In the genomic region with DNA sequence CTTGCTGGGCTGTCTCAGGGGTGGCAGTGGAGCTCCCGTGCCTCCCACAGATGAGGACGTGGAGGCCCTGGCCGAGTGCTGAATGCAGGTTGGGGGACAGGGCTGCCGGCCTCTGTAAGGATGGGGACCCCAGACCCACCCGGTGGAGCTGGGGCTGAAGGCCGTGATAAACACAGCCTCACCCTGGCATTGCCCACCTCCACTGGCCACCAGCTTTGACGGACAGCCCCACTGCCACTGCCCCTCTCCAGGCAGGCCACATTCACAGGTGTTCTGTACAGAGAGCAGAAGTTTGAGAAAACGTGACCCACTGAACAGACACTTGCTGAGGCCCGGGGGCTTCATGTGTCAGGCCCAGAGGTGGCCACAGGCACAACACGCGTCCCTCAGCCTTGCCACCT, we compare ENCODE assay signal across 14 cellular contexts.
"Had no signal": no experiment of that assay in that cellular context is flagged by ENCODE, and none has a peak within 500 bp of the region (broad histone marks: within the 10 kb centered on the region; RNA-seq: fewer than 3 reads in every experiment).

No MANE protein-coding gene starts in this region.

- H3K4me1 Mint-ChIP-seq: activated naive CD8-positive, alpha-beta T cell treated with anti-CD3 and anti-CD28 coated beads for 36 hours; endodermal cell had no signal

- H3K27ac Mint-ChIP-seq: activated naive CD8-positive, alpha-beta T cell treated with anti-CD3 and anti-CD28 coated beads for 36 hours; endodermal cell; T-helper 17 cell had no signal

- ATAC-seq: T-helper 17 cell had no signal

- H3K4me3 Mint-ChIP-seq: activated naive CD8-positive, alpha-beta T cell treated with anti-CD3 and anti-CD28 coated beads for 36 hours; endodermal cell; immature natural killer cell; nephron; T-helper 17 cell had no signal

- H3K27me3 Mint-ChIP-seq: activated naive CD8-positive, alpha-beta T cell treated with anti-CD3 and anti-CD28 coated beads for 36 hours; T-helper 17 cell had no signal

- DNase-seq: activated CD4-positive, alpha-beta T cell treated with anti-CD3 and anti-CD28 coated beads, Interleukin-2, amount 50 U/mL, for 48 hours; activated CD4-positive, CD25-positive, alpha-beta regulatory T cell treated with anti-CD3 and anti-CD28 coated beads, Interleukin-2, amount 50 U/mL, for 72 hours; activated gamma-delta T cell treated with Interleukin-2 at 50 U/mL for 16 hours; activated naive CD8-positive, alpha-beta T cell treated with anti-CD3 and anti-CD28 coated beads for 36 hours; activated T-cell treated with anti-CD3 and anti-CD28 coated beads, Interleukin-2, amount 50 U/mL, for 48 hours; brain microvascular endothelial cell; endodermal cell; immature natural killer cell; left colon; stimulated activated CD4-positive, alpha-beta T cell treated with anti-CD3 and anti-CD28 coated beads, Interleukin-15, amount 100 ng/mL, for 24 hours; stimulated activated CD4-positive, alpha-beta T cell treated with anti-CD3 and anti-CD28 coated beads, Interleukin-4, amount 100 ng/mL, for 4 hours; T-helper 17 cell; transverse colon had no signal
